Comparison of ENCODE assay signal across 10 cellular contexts in genomic region chr6:4402477-4402976, GRCh38.
DNase-seq lines count a peak whose midpoint lies in the region; ATAC-seq and TF ChIP-seq lines count a peak whose summit lies in the region.
"Had no signal": no experiment of that assay in that cellular context is flagged by ENCODE, and none has a peak within 500 bp of the region (broad histone marks: within the 10 kb centered on the region; RNA-seq: fewer than 3 reads in every experiment).

No MANE protein-coding gene starts in this region.

- no peak overlapping the region for H3K4me3 Mint-ChIP-seq in effector memory CD8-positive, alpha-beta T cell

- no peak for TF ChIP-seq CTCF in HCT116 (IDR thresholded peaks at IDR 0.05 in 2 of 3, conservative IDR thresholded peaks at IDR 0.05 in 1 of 3; ENCODE audit: borderline replicate concordance in 1 of 3, insufficient read depth in 1 of 3, low read depth in 2 of 3, low read length in 2 of 3)
- TF ChIP-seq CTCF in ascending aorta (IDR thresholded peaks at IDR 0.05), result no peak
- TF ChIP-seq CTCF in heart right ventricle (IDR thresholded peaks at IDR 0.05), result no peak
- no peak for TF ChIP-seq CTCF in A673 (conservative IDR thresholded peaks at IDR 0.05; ENCODE audit: low read depth, low read length)

- intact Hi-C loops in HCT116 (cut with micrococcal nuclease), result no loop called here
- intact Hi-C loops in ascending aorta (cut with DNase I), result loop anchor here (5.0 to 10.0 kb wide), 2 partner anchors 88 to 375 kb away; partner anchors contain the start of gene CDYL
- intact Hi-C loops in heart right ventricle (cut with DNase I), result loop anchor here in 2 of 10 donors (2.0 to 5.0 kb wide), 2 partner anchors 44 to 45 kb away; no protein-coding TSS in a partner anchor
- intact Hi-C loops in A673 (cut with micrococcal nuclease; ENCODE audit: unreplicated experiment), result no loop called here

- no peak overlapping the region for H3K27ac ChIP-seq in HCT116 (ENCODE audit: low read depth, low read length)
- peak overlapping the region; percentile 37 to 46 for H3K27ac ChIP-seq in ascending aorta
- H3K27ac ChIP-seq in heart right ventricle, result peak overlapping the region; percentile 37 to 90 (median 82)
- H3K27ac ChIP-seq in A673 (ENCODE audit: low read depth, low read length, poor library complexity, severe bottlenecking), result no peak overlapping the region
- H3K27ac ChIP-seq: upper lobe of left lung had no signal

- peak overlapping the region; percentile 11; the same call in 1 of the 2 replicates for H3K4me2 ChIP-seq in HCT116 (ENCODE audit: low read length)

- no peaks in the 10 kb centered on the region for H3K4me1 Mint-ChIP-seq in effector memory CD8-positive, alpha-beta T cell (ENCODE audit: low read depth in 2 of 2)

- no peaks in the 10 kb centered on the region for H3K9me3 ChIP-seq in HCT116 (ENCODE audit: control insufficient read depth in 1 of 2, insufficient read depth in 1 of 2, low read depth in 1 of 2, low read length in 2 of 2)
- H3K9me3 ChIP-seq in ascending aorta, result no peaks in the 10 kb centered on the region
- H3K9me3 ChIP-seq in heart right ventricle, result peaks cover 0 to 5% (median 0%) of the 10 kb centered on the region in 11 donors
- no peaks in the 10 kb centered on the region for H3K9me3 ChIP-seq in A673 (ENCODE audit: low read depth, low read length, poor library complexity, severe bottlenecking)
- H3K9me3 ChIP-seq: upper lobe of left lung had no signal

- H3K27me3 ChIP-seq in HCT116 (ENCODE audit: insufficient read depth, low read length), result no peaks in the 10 kb centered on the region
- H3K27me3 ChIP-seq in ascending aorta, result no peaks in the 10 kb centered on the region
- H3K27me3 ChIP-seq in heart right ventricle, result no peaks in the 10 kb centered on the region
- H3K27me3 ChIP-seq in A673 (replicated peaks; ENCODE audit: insufficient read depth, low read depth, low read length, poor library complexity), result no peaks in the 10 kb centered on the region
- H3K27me3 ChIP-seq: upper lobe of left lung had no signal

- peak overlapping the region; percentile 40 for H2AFZ ChIP-seq in HCT116 (ENCODE audit: low read depth, low read length, poor library complexity, severe bottlenecking)

- WGBS in heart right ventricle, 2 donors, result 37 to 44% methylated on average over 11 of the region's 11 CpGs

- CTCF ChIA-PET in HCT116 (lab: Charles Lee), result no interaction called here
- CTCF ChIA-PET in A673 (lab: Charles Lee), result no interaction called here

- DNase-seq in HCT116 (ENCODE audit: low read depth, low spot score), result no peak
- DNase-seq in ascending aorta (ENCODE audit: low spot score in 2 of 2), result no peak
- peak in 1 of 2 donors; percentile 71 for DNase-seq in heart right ventricle
- DNase-seq in stromal cell of bone marrow (ENCODE audit: low read depth), result peak; percentile 76
- DNase-seq in NCI-H82 (lab: John Stamatoyannopoulos, UW), result no peak
- no peak for DNase-seq in effector memory CD8-positive, alpha-beta T cell
- DNase-seq in A673 (ENCODE audit: low spot score), result no peak
- DNase-seq: activated CD4-positive, alpha-beta T cell treated with anti-CD3 and anti-CD28 coated beads for 4 hours had no signal

- no peaks in the 10 kb centered on the region for H4K20me1 ChIP-seq in HCT116 (ENCODE audit: insufficient read depth)

- no peak for TF ChIP-seq POLR2A in HCT116 (IDR thresholded peaks at IDR 0.05; ENCODE audit: borderline replicate concordance, extremely low read depth, insufficient read depth, insufficient read length)

- peaks cover 38 to 69% of the 10 kb centered on the region in 2 donors for H3K27me3 Mint-ChIP-seq in effector memory CD8-positive, alpha-beta T cell

- POLR2A ChIA-PET in HCT116 (lab: Charles Lee) (no interaction called here), A673 (lab: Charles Lee; ENCODE audit: low non-redundant PET) (no interaction called here)

- no peaks in the 10 kb centered on the region for H3K9me2 ChIP-seq in HCT116 (ENCODE audit: insufficient read depth)

- no peaks in the 10 kb centered on the region for H3K79me2 ChIP-seq in HCT116 (ENCODE audit: insufficient read depth, low read length)

- no peak overlapping the region for H3K4me3 ChIP-seq in HCT116 (replicated peaks in 1 of 2; ENCODE audit: low read depth in 1 of 2, low read length in 2 of 2)
- peak overlapping the region in 1 of 2 donors; percentile 6 for H3K4me3 ChIP-seq in ascending aorta
- H3K4me3 ChIP-seq in heart right ventricle, result no peak overlapping the region
- H3K4me3 ChIP-seq in A673 (ENCODE audit: low read depth, low read length, poor library complexity, severe bottlenecking), result no peak overlapping the region
- H3K4me3 ChIP-seq: upper lobe of left lung had no signal

- ATAC-seq in HCT116 (peak; percentile 67; the same call in 1 of the 2 replicates), heart right ventricle (peak; percentile 74 to 94 (median 90)), HG03521 (IDR thresholded peaks at IDR 0.05; ENCODE audit: unreplicated experiment) (no peak)
- no peak for ATAC-seq in effector memory CD8-positive, alpha-beta T cell (replicated peaks)

- no peaks in the 10 kb centered on the region for H3K36me3 Mint-ChIP-seq in effector memory CD8-positive, alpha-beta T cell (ENCODE audit: insufficient read depth)

- H3K4me1 ChIP-seq in HCT116 (ENCODE audit: control insufficient read depth in 1 of 2, insufficient read depth in 2 of 2, low read length in 2 of 2) (peaks cover 0 to 13% of the 10 kb centered on the region in 2 experiments; a peak in 3 of 4 replicates), ascending aorta (peaks cover 0 to 11% of the 10 kb centered on the region in 2 donors), heart right ventricle (peaks cover 4 to 32% (median 28%) of the 10 kb centered on the region in 9 donors), A673 (ENCODE audit: insufficient read depth, low read length, poor library complexity, severe bottlenecking) (no peaks in the 10 kb centered on the region)

- no peaks in the 10 kb centered on the region for H3K36me3 ChIP-seq in HCT116 (ENCODE audit: control insufficient read depth in 1 of 2, insufficient read depth in 2 of 2, low read length in 2 of 2)
- H3K36me3 ChIP-seq in ascending aorta, result no peaks in the 10 kb centered on the region
- no peaks in the 10 kb centered on the region for H3K36me3 ChIP-seq in heart right ventricle
- no peaks in the 10 kb centered on the region for H3K36me3 ChIP-seq in A673 (ENCODE audit: insufficient read depth, low read length, poor library complexity, severe bottlenecking)
- H3K36me3 ChIP-seq: upper lobe of left lung had no signal

- RAD21 ChIA-PET in HCT116 (lab: Charles Lee; ENCODE audit: low non-redundant PET in 1 of 2, low total read pairs in 2 of 2, uncharacterized antibody in 2 of 2, unreplicated experiment in 2 of 2), result no interaction called here

- BruUV-seq in HCT116 (replicated peaks; lab: Mats Ljungman, UMichigan), result no TSS peak
- BruUV-seq in A673 (replicated peaks; lab: Mats Ljungman, UMichigan), result no TSS peak

- no peak overlapping the region for H3K27ac Mint-ChIP-seq in effector memory CD8-positive, alpha-beta T cell

- no peak for TF ChIP-seq RAD21 in HCT116 (IDR thresholded peaks at IDR 0.05; ENCODE audit: low read depth)

- no peak overlapping the region for H3K9ac ChIP-seq in HCT116 (ENCODE audit: low read length)

- H3K9me3 Mint-ChIP-seq in effector memory CD8-positive, alpha-beta T cell, result peaks cover 0 to 9% of the 10 kb centered on the region in 2 donors

TF ChIP-seq in HCT116, 20 proteins besides CTCF, POLR2A, EP300 and RAD21:
- TF ChIP-seq POLR2AphosphoS5 (IDR thresholded peaks at IDR 0.05; ENCODE audit: low read depth, low read length) (no peak), FOSL1 (IDR thresholded peaks at IDR 0.05; ENCODE audit: low read depth) (peak; percentile 35; the same call in 1 of the 2 replicates), JUND (IDR thresholded peaks at IDR 0.05) (peak; percentile 40; the same call in 1 of the 2 replicates), EZH2phosphoT487 (IDR thresholded peaks at IDR 0.05; ENCODE audit: borderline replicate concordance) (no peak), SRF (IDR thresholded peaks at IDR 0.05; ENCODE audit: low read depth) (no peak)

Comparison
In these comparisons a context has a peak if more than half of its experiments do, and no peak if none do; other contexts are left out.
1. ATAC-seq: peak in HCT116 (single experiment) and heart right ventricle (8 of 8); none in effector memory CD8-positive, alpha-beta T cell (single experiment) and HG03521 (single experiment).
2. H3K27ac ChIP-seq: peak in ascending aorta (2 of 2) and heart right ventricle (10 of 10); none in HCT116 (single experiment) and A673 (single experiment).